Comparison of ENCODE assay signal across 17 cellular contexts in genomic region chr5:59066367-59067163, GRCh38.
DNase-seq lines count a peak whose midpoint lies in the region; ATAC-seq and TF ChIP-seq lines count a peak whose summit lies in the region.
"Had no signal": no experiment of that assay in that cellular context is flagged by ENCODE, and none has a peak within 500 bp of the region (broad histone marks: within the 10 kb centered on the region; RNA-seq: fewer than 3 reads in every experiment).

No MANE protein-coding gene starts in this region.

- H3K4me2 ChIP-seq in GM23248 (ENCODE audit: unreplicated experiment) (peak overlapping the region; percentile 60), mesenchymal stem cell (ENCODE audit: low read length, poor library complexity, severe bottlenecking) (no peak overlapping the region)
- H3K4me2 ChIP-seq: BLaER1 had no signal

- peaks cover 4% of the 10 kb centered on the region for H3K9me3 Mint-ChIP-seq in activated T-helper 17 cell treated with anti-CD3 and anti-CD28 coated beads, Interleukin-2, amount 50 U/mL, for 72 hours
- H3K9me3 Mint-ChIP-seq: brain; effector memory CD8-positive, alpha-beta T cell had no signal

- H3K27ac ChIP-seq in AG04450 (ENCODE audit: low read depth, low read length), result peak overlapping the region; percentile 11
- H3K27ac ChIP-seq in GM23248, result peak overlapping the region; percentile 93
- no peak overlapping the region for H3K27ac ChIP-seq in mesenchymal stem cell (ENCODE audit: low read length, poor library complexity, severe bottlenecking)
- H3K27ac ChIP-seq: BLaER1, gastroesophageal sphincter, skin epidermis had no signal

- in situ Hi-C loops in GM23248 (cut with MboI), result no loop called here

- H3K4me3 Mint-ChIP-seq in activated T-helper 17 cell treated with anti-CD3 and anti-CD28 coated beads, Interleukin-2, amount 50 U/mL, for 72 hours, result no peak overlapping the region
- H3K4me3 Mint-ChIP-seq: brain; effector memory CD8-positive, alpha-beta T cell had no signal

- POLR2A ChIA-PET in AG04450 (lab: Yijun Ruan, JAX), result interaction anchor here (0.9 kb wide), 1 partner anchor 27 kb away, joined by 3 read pairs; no protein-coding TSS in a partner anchor

- H3K18ac ChIP-seq in mesenchymal stem cell (ENCODE audit: low read depth in 1 of 2, low read length in 2 of 2), result no peak overlapping the region

- H3K23ac ChIP-seq in mesenchymal stem cell (ENCODE audit: low read length in 2 of 2), result peak overlapping the region in 1 of 2 experiments; percentile 59

- no peaks in the 10 kb centered on the region for H4K20me1 ChIP-seq in GM23248 (ENCODE audit: insufficient read depth)
- H4K20me1 ChIP-seq: BLaER1 had no signal

- no peak overlapping the region for H2AFZ ChIP-seq in GM23248
- no peak overlapping the region for H2AFZ ChIP-seq in mesenchymal stem cell (ENCODE audit: low read depth, low read length)

- H3K4me1 ChIP-seq in GM23248 (ENCODE audit: insufficient read depth) (peaks cover 63% of the 10 kb centered on the region), mesenchymal stem cell (ENCODE audit: control insufficient read depth, insufficient read depth, low read depth, low read length) (no peaks in the 10 kb centered on the region)

- WGBS in GM23248 (ENCODE audit: low coverage in 1 of 2, low lambda C conversion rate in 2 of 2, missing lambda C conversion rate in 2 of 2), 2 experiments, result 45% methylated on average over 5 of the region's 5 CpGs
- WGBS in mesenchymal stem cell, result 75% methylated on average over 2 of the region's 5 CpGs

- H4K8ac ChIP-seq in mesenchymal stem cell (ENCODE audit: low read length), result no peak overlapping the region

- TF ChIP-seq CTCF in AG04450 (IDR thresholded peaks at IDR 0.05; ENCODE audit: low read depth, low read length) (no peak), GM20000 (IDR thresholded peaks at IDR 0.05; ENCODE audit: extremely low read depth, missing control alignments) (no peak)

- H3K14ac ChIP-seq in mesenchymal stem cell (ENCODE audit: low read length in 2 of 2), result peak overlapping the region in 1 of 2 experiments; percentile 39

- H3F3A ChIP-seq in GM23248 (ENCODE audit: insufficient read depth), result peaks cover 50% of the 10 kb centered on the region

- no peak overlapping the region for H2BK5ac ChIP-seq in mesenchymal stem cell (ENCODE audit: low read depth, low read length, poor library complexity, severe bottlenecking)

- no peak overlapping the region for H2BK15ac ChIP-seq in mesenchymal stem cell (ENCODE audit: low read depth, poor library complexity, severe bottlenecking)

- no peaks in the 10 kb centered on the region for H3K4me1 Mint-ChIP-seq in activated T-helper 17 cell treated with anti-CD3 and anti-CD28 coated beads, Interleukin-2, amount 50 U/mL, for 72 hours

- no peaks in the 10 kb centered on the region for H3K36me3 Mint-ChIP-seq in activated T-helper 17 cell treated with anti-CD3 and anti-CD28 coated beads, Interleukin-2, amount 50 U/mL, for 72 hours (ENCODE audit: low read depth)
- H3K36me3 Mint-ChIP-seq: brain had no signal

- peak overlapping the region; percentile 68 for H3K9ac ChIP-seq in GM23248
- H3K9ac ChIP-seq in mesenchymal stem cell (ENCODE audit: low read length), result no peak overlapping the region
- H3K9ac ChIP-seq: BLaER1 had no signal

- no peaks in the 10 kb centered on the region for H3K79me1 ChIP-seq in mesenchymal stem cell (replicated peaks; ENCODE audit: low read length, poor library complexity, severe bottlenecking)

- peak; percentile 66 for ATAC-seq in activated T-helper 17 cell treated with anti-CD3 and anti-CD28 coated beads, Interleukin-2, amount 50 U/mL, for 72 hours (replicated peaks)
- no peak for ATAC-seq in HG02623 (IDR thresholded peaks at IDR 0.05; ENCODE audit: unreplicated experiment)
- ATAC-seq in GM18498 (IDR thresholded peaks at IDR 0.05; ENCODE audit: unreplicated experiment), result no peak
- ATAC-seq: effector memory CD8-positive, alpha-beta T cell; gastroesophageal sphincter had no signal

- H2BK120ac ChIP-seq in mesenchymal stem cell (ENCODE audit: low read depth, low read length), result no peak overlapping the region

- H3K27me3 ChIP-seq in AG04450 (ENCODE audit: control insufficient read depth, insufficient read depth, low read length) (no peaks in the 10 kb centered on the region), GM23248 (replicated peaks; ENCODE audit: insufficient read depth) (no peaks in the 10 kb centered on the region), mesenchymal stem cell (ENCODE audit: control insufficient read depth in 1 of 2, insufficient read depth in 1 of 2, low read length in 2 of 2) (no peaks in the 10 kb centered on the region)
- H3K27me3 ChIP-seq: BLaER1, gastroesophageal sphincter had no signal

- H3K27ac Mint-ChIP-seq in activated T-helper 17 cell treated with anti-CD3 and anti-CD28 coated beads, Interleukin-2, amount 50 U/mL, for 72 hours, result no peak overlapping the region
- H3K27ac Mint-ChIP-seq: brain; effector memory CD8-positive, alpha-beta T cell had no signal

- no peaks in the 10 kb centered on the region for H3K36me3 ChIP-seq in GM23248 (ENCODE audit: low read depth)
- H3K36me3 ChIP-seq in mesenchymal stem cell (ENCODE audit: control insufficient read depth in 1 of 2, insufficient read depth in 2 of 2, low read depth in 1 of 2, low read length in 2 of 2), result no peaks in the 10 kb centered on the region
- H3K36me3 ChIP-seq: BLaER1, gastroesophageal sphincter had no signal

- H4K91ac ChIP-seq in mesenchymal stem cell (ENCODE audit: low read length), result no peak overlapping the region

- H3K4me3 ChIP-seq in AG04450 (ENCODE audit: low read depth, low read length) (no peak overlapping the region), GM23248 (peak overlapping the region; percentile 24; the same call in 1 of the 2 replicates), mesenchymal stem cell (ENCODE audit: insufficient read depth in 1 of 2, low read depth in 1 of 2, low read length in 2 of 2) (no peak overlapping the region)
- H3K4me3 ChIP-seq: BLaER1, gastroesophageal sphincter, lung, skin epidermis had no signal

- CTCF ChIA-PET in AG04450 (lab: Charles Lee), result interaction anchor here (1.1 to 1.7 kb wide), 2 partner anchors 175 to 180 kb away, joined by 4 read pairs; no protein-coding TSS in a partner anchor

- H2AK5ac ChIP-seq in mesenchymal stem cell (ENCODE audit: low read length, severe bottlenecking), result no peak overlapping the region

- H3K79me2 ChIP-seq in GM23248 (ENCODE audit: insufficient read depth), result no peaks in the 10 kb centered on the region

- H3K9me3 ChIP-seq in AG04450 (ENCODE audit: control insufficient read depth, insufficient read depth, low read length) (no peaks in the 10 kb centered on the region), GM23248 (ENCODE audit: low read depth) (no peaks in the 10 kb centered on the region), mesenchymal stem cell (ENCODE audit: control insufficient read depth, low read length) (no peaks in the 10 kb centered on the region)
- H3K9me3 ChIP-seq: BLaER1, gastroesophageal sphincter had no signal

- no peaks in the 10 kb centered on the region for H3K9me2 ChIP-seq in GM23248 (ENCODE audit: insufficient read depth)

- no peak for DNase-seq in AG04450 (ENCODE audit: low read depth, low spot score)
- peak; percentile 97 for DNase-seq in GM23248
- peak; percentile 30 for DNase-seq in mesenchymal stem cell
- DNase-seq in GM20000 (ENCODE audit: low spot score), result no peak
- DNase-seq in T1000 (lab: John Stamatoyannopoulos, UW), result no peak
- DNase-seq: activated gamma-delta T cell treated with Interleukin-2 at 50 U/mL for 16 hours; effector memory CD8-positive, alpha-beta T cell; MV-4-11; NCI-H2171 treated with DMSO at 0.1 percent for 48 hours had no signal

- no peak overlapping the region for H2BK12ac ChIP-seq in mesenchymal stem cell (ENCODE audit: low read length in 2 of 2)

- peak overlapping the region in 1 of 2 experiments; percentile 59 for H3K4ac ChIP-seq in mesenchymal stem cell (ENCODE audit: low read depth in 1 of 2, low read length in 2 of 2)

- no peaks in the 10 kb centered on the region for H3K27me3 Mint-ChIP-seq in activated T-helper 17 cell treated with anti-CD3 and anti-CD28 coated beads, Interleukin-2, amount 50 U/mL, for 72 hours

Comparison
In these comparisons a context has a peak if more than half of its experiments do, and no peak if none do; other contexts are left out.
1. DNase-seq: peak in GM23248 (single experiment) and mesenchymal stem cell (single experiment); none in AG04450 (single experiment), GM20000 (single experiment) and T1000 (single experiment).